19 cellular contexts compared by ENCODE assay signal in genomic region chr9:16358751-16359150, GRCh38.
"Had no signal": no experiment of that assay in that cellular context is flagged by ENCODE, and none has a peak within 500 bp of the region (broad histone marks: within the 10 kb centered on the region; RNA-seq: fewer than 3 reads in every experiment).

No MANE protein-coding gene starts in this region.

- H3K27me3 Mint-ChIP-seq: effector memory CD8-positive, alpha-beta T cell; memory B cell; stimulated activated naive CD8-positive, alpha-beta T cell treated with anti-CD3 and anti-CD28 coated beads, Interleukin-15, amount 100 ng/mL, for 72 hours had no signal

- H3K9me3 Mint-ChIP-seq: stimulated activated naive CD8-positive, alpha-beta T cell treated with anti-CD3 and anti-CD28 coated beads, Interleukin-15, amount 100 ng/mL, for 72 hours had no signal

- H3K27ac ChIP-seq: pancreas, right lobe of liver, suprapubic skin, transverse colon, vagina had no signal

- H3K4me1 ChIP-seq: pancreas, right lobe of liver, suprapubic skin, transverse colon, vagina had no signal

- H3K9me3 ChIP-seq: pancreas, right lobe of liver, suprapubic skin, transverse colon, vagina had no signal

- DNase-seq: cortex of kidney; effector memory CD8-positive, alpha-beta T cell; hypothalamus; immature natural killer cell; natural killer cell; occipital lobe; pancreas; retina; right lobe of liver; small intestine; stimulated activated CD4-positive, alpha-beta T cell treated with anti-CD3 and anti-CD28 coated beads, Interleukin-1b, Interleukin-23, amount 100 ng/mL, for 48 hours; stimulated activated CD4-positive, alpha-beta T cell treated with anti-CD3 and anti-CD28 coated beads, Interleukin-4, amount 100 ng/mL, for 1 hour; stimulated activated CD8-positive, alpha-beta memory T cell treated with anti-CD3 and anti-CD28 coated beads, Interleukin-4, amount 100 ng/mL, for 48 hours; stimulated activated naive CD4-positive, alpha-beta T cell; stimulated activated naive CD8-positive, alpha-beta T cell treated with anti-CD3 and anti-CD28 coated beads, Interleukin-15, amount 100 ng/mL, for 72 hours; transverse colon had no signal

- H3K27ac Mint-ChIP-seq: effector memory CD8-positive, alpha-beta T cell; immature natural killer cell; memory B cell; natural killer cell had no signal

- H3K36me3 Mint-ChIP-seq: immature natural killer cell, memory B cell, natural killer cell had no signal

- H3K27me3 ChIP-seq: pancreas, right lobe of liver, suprapubic skin, transverse colon, vagina had no signal

- H3K4me1 Mint-ChIP-seq: immature natural killer cell; memory B cell; natural killer cell; stimulated activated naive CD8-positive, alpha-beta T cell treated with anti-CD3 and anti-CD28 coated beads, Interleukin-15, amount 100 ng/mL, for 72 hours had no signal

- H3K4me3 Mint-ChIP-seq: effector memory CD8-positive, alpha-beta T cell; immature natural killer cell; memory B cell; natural killer cell; stimulated activated naive CD8-positive, alpha-beta T cell treated with anti-CD3 and anti-CD28 coated beads, Interleukin-15, amount 100 ng/mL, for 72 hours had no signal

- ATAC-seq: effector memory CD8-positive, alpha-beta T cell; natural killer cell; pancreas; right lobe of liver; stimulated activated naive CD8-positive, alpha-beta T cell treated with anti-CD3 and anti-CD28 coated beads, Interleukin-15, amount 100 ng/mL, for 72 hours had no signal
